ENCODE assay signal across 10 cellular contexts in genomic region chr2:47072728-47073191, GRCh38.
DNase-seq lines count a peak whose midpoint lies in the region; ATAC-seq, FAIRE-seq and TF ChIP-seq lines count a peak whose summit lies in the region.
"Had no signal": no experiment of that assay in that cellular context is flagged by ENCODE, and none has a peak within 500 bp of the region (broad histone marks: within the 10 kb centered on the region; RNA-seq: fewer than 3 reads in every experiment).

No MANE protein-coding gene starts in this region.

- peak; percentile 58 for FAIRE-seq in GM19239 (lab: Jason Lieb, UNC)

- H3K9me3 ChIP-seq in sigmoid colon: no peaks in the 10 kb centered on the region

- peaks cover 13% of the 10 kb centered on the region for H3K36me3 Mint-ChIP-seq in T-cell
- H3K36me3 Mint-ChIP-seq: natural killer cell treated with Interleukin-12 subunit alpha and Interleukin-12 subunit beta and Interleukin-15 and Interleukin-18, amount 100 ng/mL, for 72 hours had no signal

- H3K27ac Mint-ChIP-seq in T-cell: peak overlapping the region; percentile 43 to 97

- peak overlapping the region; percentile 89 to 96 (median 92) for H3K27ac ChIP-seq in sigmoid colon

- no peak for DNase-seq in GM19239 (ENCODE audit: insufficient read length, low spot score)
- DNase-seq in T-cell: peak in 3 of 34 experiments; percentile 20 to 47 (median 30)
- DNase-seq in left ventricle myocardium superior: peak; percentile 68
- no peak for DNase-seq in sigmoid colon
- no peak for DNase-seq in activated CD8-positive, alpha-beta memory T cell treated with anti-CD3 and anti-CD28 coated beads for 24 hours
- no peak for DNase-seq in NCI-H2081 treated with DMSO at 0.1 percent for 48 hours (lab: John Stamatoyannopoulos, UW)
- DNase-seq in retina: no peak
- DNase-seq: PC-9 had no signal

- ATAC-seq in T-cell (replicated peaks in 1 of 4) (no peak), left ventricle myocardium superior (peak; percentile 25), GM18867 (IDR thresholded peaks at IDR 0.05; ENCODE audit: unreplicated experiment) (no peak)

- no peaks in the 10 kb centered on the region for H3K9me3 Mint-ChIP-seq in T-cell
- H3K9me3 Mint-ChIP-seq: natural killer cell treated with Interleukin-12 subunit alpha and Interleukin-12 subunit beta and Interleukin-15 and Interleukin-18, amount 100 ng/mL, for 72 hours had no signal

- no peaks in the 10 kb centered on the region for H3K27me3 ChIP-seq in sigmoid colon

- peaks cover 0 to 7% (median 0%) of the 10 kb centered on the region in 4 donors for H3K36me3 ChIP-seq in sigmoid colon

- CTCF ChIA-PET in T-cell (lab: Charles Lee): no interaction called here

- intact Hi-C loops in left ventricle myocardium superior (cut with micrococcal nuclease) (no loop called here), sigmoid colon (cut with DNase I) (no loop called here)

- no peak for TF ChIP-seq CTCF in sigmoid colon (IDR thresholded peaks at IDR 0.05)

- H3K4me1 Mint-ChIP-seq in T-cell: peaks cover 37 to 48% (median 47%) of the 10 kb centered on the region in 3 donors

- POLR2A ChIA-PET in T-cell (lab: Charles Lee): no interaction called here

- H3K4me3 Mint-ChIP-seq in T-cell: no peak overlapping the region

- WGBS in sigmoid colon, 2 donors: 65 to 84% methylated on average over 9 of the region's 9 CpGs

- no peak for TF ChIP-seq POLR2A in sigmoid colon (IDR thresholded peaks at IDR 0.05)

- H3K27me3 Mint-ChIP-seq in T-cell: no peaks in the 10 kb centered on the region

- no peak overlapping the region for H3K4me3 ChIP-seq in sigmoid colon
- H3K4me3 ChIP-seq: PC-9 had no signal

- H3K4me1 ChIP-seq in sigmoid colon: peaks cover 0 to 87% (median 83%) of the 10 kb centered on the region in 4 donors

- TF ChIP-seq EP300 in sigmoid colon (IDR thresholded peaks at IDR 0.05): no peak
